ENCODE assay signal across 8 cellular contexts in genomic region chr9:130461218-130461630, GRCh38. TPM values are rescaled to one million over a fixed set of nuclear protein-coding genes. Genes with fewer than 3 reads are reported as not detected.
DNase-seq lines count a peak whose midpoint lies in the region; ATAC-seq, FAIRE-seq and TF ChIP-seq lines count a peak whose summit lies in the region.

No MANE protein-coding gene starts in this region.

- peaks cover 12% of the 10 kb centered on the region for H3K27me3 Mint-ChIP-seq in GM23338 (ENCODE audit: insufficient read depth, low read depth, poor library complexity)
- peaks cover 6% of the 10 kb centered on the region for H3K27me3 Mint-ChIP-seq in activated T-helper 2 cell treated with anti-CD3 and anti-CD28 coated beads, Interferon-gamma antibody, Interleukin-2, Interleukin-4, amounts not matched to agents 10 μg/mL and 5 μg/mL and 100 μg/mL, durations not matched to agents 14 hours and 24 hours and 36 hours (ENCODE audit: low read depth)

- H3K4me1 ChIP-seq in GM23338 (ENCODE audit: insufficient read depth), result no peaks in the 10 kb centered on the region
- peaks cover 0 to 9% (median 0%) of the 10 kb centered on the region in 3 donors for H3K4me1 ChIP-seq in gastroesophageal sphincter
- H3K4me1 ChIP-seq in psoas muscle, result no peaks in the 10 kb centered on the region

- no peak overlapping the region for H3K4me2 ChIP-seq in GM23338

- H3K36me3 ChIP-seq in GM23338 (ENCODE audit: insufficient read depth) (no peaks in the 10 kb centered on the region), gastroesophageal sphincter (peaks cover 0 to 52% of the 10 kb centered on the region in 2 donors), psoas muscle (ENCODE audit: insufficient read depth in 1 of 2, low read depth in 1 of 2) (peaks cover 0 to 6% of the 10 kb centered on the region in 2 donors)

- peaks cover 29% of the 10 kb centered on the region for H3K36me3 Mint-ChIP-seq in GM23338 (ENCODE audit: low read depth)
- no peaks in the 10 kb centered on the region for H3K36me3 Mint-ChIP-seq in activated T-helper 2 cell treated with anti-CD3 and anti-CD28 coated beads, Interferon-gamma antibody, Interleukin-2, Interleukin-4, amounts not matched to agents 10 μg/mL and 5 μg/mL and 100 μg/mL, durations not matched to agents 14 hours and 24 hours and 36 hours (ENCODE audit: low read depth)

- H3K27ac ChIP-seq in GM23338 (ENCODE audit: low read depth) (no peak overlapping the region), gastroesophageal sphincter (no peak overlapping the region), psoas muscle (no peak overlapping the region)

- no peak overlapping the region for H3K4me3 Mint-ChIP-seq in GM23338
- H3K4me3 Mint-ChIP-seq in activated T-helper 2 cell treated with anti-CD3 and anti-CD28 coated beads, Interferon-gamma antibody, Interleukin-2, Interleukin-4, amounts not matched to agents 10 μg/mL and 5 μg/mL and 100 μg/mL, durations not matched to agents 14 hours and 24 hours and 36 hours (ENCODE audit: low read depth), result no peak overlapping the region

- TF ChIP-seq CTCF in GM23338 (conservative IDR thresholded peaks at IDR 0.05; ENCODE audit: low read depth in 2 of 2) (peak; percentile 81 to 98), gastroesophageal sphincter (IDR thresholded peaks at IDR 0.05) (peak in 3 of 4 experiments; percentile 88 to 97 (median 93)), psoas muscle (IDR thresholded peaks at IDR 0.05) (peak; percentile 98)

- peak; percentile 82 for DNase-seq in AG20443 (ENCODE audit: low spot score)
- peak; percentile 82 for DNase-seq in GM23338 (ENCODE audit: low spot score)
- DNase-seq in RCC 7860 (ENCODE audit: low spot score), result peak; percentile 13
- peak; percentile 40 for DNase-seq in activated T-helper 2 cell treated with anti-CD3 and anti-CD28 coated beads, Interferon-gamma antibody, Interleukin-2, Interleukin-4, amounts not matched to agents 10 μg/mL and 5 μg/mL and 100 μg/mL, durations not matched to agents 14 hours and 24 hours and 36 hours (ENCODE audit: low spot score)
- DNase-seq in psoas muscle, result peak; percentile 69 to 83

- H3K9me3 ChIP-seq in gastroesophageal sphincter (no peaks in the 10 kb centered on the region), psoas muscle (no peaks in the 10 kb centered on the region)

- no peak for TF ChIP-seq POLR2A in gastroesophageal sphincter (IDR thresholded peaks at IDR 0.05)

- WGBS in gastroesophageal sphincter (ENCODE audit: low coverage in 1 of 2), 2 donors, result no CpG with 5 or more reads among the region's 22 CpGs
- 19 to 28% (median 24%) methylated on average over 20 to 22 of the region's 22 CpGs for WGBS in psoas muscle, 3 donors

- ATAC-seq in GM23338 (peak; percentile 88), gastroesophageal sphincter (peak; percentile 44), psoas muscle (peak; percentile 57 to 90 (median 74)), GM19023 (IDR thresholded peaks at IDR 0.05; ENCODE audit: unreplicated experiment) (no peak), HG02870 (IDR thresholded peaks at IDR 0.05; ENCODE audit: unreplicated experiment) (no peak)

- no peak overlapping the region for H3K4me3 ChIP-seq in GM23338
- no peak overlapping the region for H3K4me3 ChIP-seq in gastroesophageal sphincter
- no peak overlapping the region for H3K4me3 ChIP-seq in psoas muscle

- H3K4me1 Mint-ChIP-seq in GM23338, result no peaks in the 10 kb centered on the region; the same call in 2 of the 3 replicates
- H3K4me1 Mint-ChIP-seq in activated T-helper 2 cell treated with anti-CD3 and anti-CD28 coated beads, Interferon-gamma antibody, Interleukin-2, Interleukin-4, amounts not matched to agents 10 μg/mL and 5 μg/mL and 100 μg/mL, durations not matched to agents 14 hours and 24 hours and 36 hours (ENCODE audit: low read depth), result no peaks in the 10 kb centered on the region

- H3K27ac Mint-ChIP-seq in GM23338, result no peak overlapping the region
- H3K27ac Mint-ChIP-seq in activated T-helper 2 cell treated with anti-CD3 and anti-CD28 coated beads, Interferon-gamma antibody, Interleukin-2, Interleukin-4, amounts not matched to agents 10 μg/mL and 5 μg/mL and 100 μg/mL, durations not matched to agents 14 hours and 24 hours and 36 hours, result no peak overlapping the region

- no peaks in the 10 kb centered on the region for H3K9me3 Mint-ChIP-seq in GM23338
- no peaks in the 10 kb centered on the region for H3K9me3 Mint-ChIP-seq in activated T-helper 2 cell treated with anti-CD3 and anti-CD28 coated beads, Interferon-gamma antibody, Interleukin-2, Interleukin-4, amounts not matched to agents 10 μg/mL and 5 μg/mL and 100 μg/mL, durations not matched to agents 14 hours and 24 hours and 36 hours

- no peaks in the 10 kb centered on the region for H4K20me1 ChIP-seq in GM23338 (replicated peaks; ENCODE audit: insufficient read depth)

- no peak for FAIRE-seq in RCC 7860 (lab: Jason Lieb, UNC)

- H3K9me2 ChIP-seq in GM23338 (ENCODE audit: insufficient read depth), result no peaks in the 10 kb centered on the region

- no peak overlapping the region for H2AFZ ChIP-seq in GM23338

- no peaks in the 10 kb centered on the region for H3K79me2 ChIP-seq in GM23338 (replicated peaks; ENCODE audit: insufficient read depth)

- intact Hi-C loops in activated T-helper 2 cell treated with anti-CD3 and anti-CD28 coated beads, Interferon-gamma antibody, Interleukin-2, Interleukin-4, amounts not matched to agents 10 μg/mL and 5 μg/mL and 100 μg/mL, durations not matched to agents 14 hours and 24 hours and 36 hours (cut with micrococcal nuclease), result loop anchor here (1.0 kb wide), 1 partner anchor 221 kb away; no protein-coding TSS in a partner anchor
- intact Hi-C loops in psoas muscle (cut with DNase I), result loop anchor here (1.0 to 5.0 kb wide), 3 partner anchors 116 to 223 kb away; partner anchors contain the start of gene FUBP3 (in 1 of the 2)

- no peaks in the 10 kb centered on the region for H3K27me3 ChIP-seq in GM23338 (ENCODE audit: insufficient read depth)
- no peaks in the 10 kb centered on the region for H3K27me3 ChIP-seq in gastroesophageal sphincter
- peaks cover 0 to 4% (median 0%) of the 10 kb centered on the region in 3 donors for H3K27me3 ChIP-seq in psoas muscle (ENCODE audit: insufficient read depth in 3 of 3, low read length in 2 of 3)

- no peaks in the 10 kb centered on the region for H3F3A ChIP-seq in GM23338 (replicated peaks; ENCODE audit: low read depth)

- TF ChIP-seq EP300 in gastroesophageal sphincter (IDR thresholded peaks at IDR 0.05), result no peak

TF ChIP-seq in GM23338, 12 proteins besides CTCF, POLR2A, EP300 and RAD21 (continues in another document):
- TF ChIP-seq ZNF331 (CRISPR knock-in tag; IDR thresholded peaks at IDR 0.05; ENCODE audit: low read depth) (no peak), EZH2phosphoT487 (IDR thresholded peaks at IDR 0.05; ENCODE audit: unreplicated experiment) (no peak), POLR2AphosphoS5 (IDR thresholded peaks at IDR 0.05; ENCODE audit: low read depth) (no peak), JUNB (IDR thresholded peaks at IDR 0.05; ENCODE audit: unreplicated experiment) (no peak), NANOG (IDR thresholded peaks at IDR 0.05; ENCODE audit: borderline replicate concordance) (no peak), STAT1 (IDR thresholded peaks at IDR 0.05; ENCODE audit: unreplicated experiment) (no peak), ETS1 (IDR thresholded peaks at IDR 0.05) (no peak), CREB1 (CRISPR knock-in tag; IDR thresholded peaks at IDR 0.05; ENCODE audit: low read depth) (no peak)
- TF ChIP-seq, protein P1, sequence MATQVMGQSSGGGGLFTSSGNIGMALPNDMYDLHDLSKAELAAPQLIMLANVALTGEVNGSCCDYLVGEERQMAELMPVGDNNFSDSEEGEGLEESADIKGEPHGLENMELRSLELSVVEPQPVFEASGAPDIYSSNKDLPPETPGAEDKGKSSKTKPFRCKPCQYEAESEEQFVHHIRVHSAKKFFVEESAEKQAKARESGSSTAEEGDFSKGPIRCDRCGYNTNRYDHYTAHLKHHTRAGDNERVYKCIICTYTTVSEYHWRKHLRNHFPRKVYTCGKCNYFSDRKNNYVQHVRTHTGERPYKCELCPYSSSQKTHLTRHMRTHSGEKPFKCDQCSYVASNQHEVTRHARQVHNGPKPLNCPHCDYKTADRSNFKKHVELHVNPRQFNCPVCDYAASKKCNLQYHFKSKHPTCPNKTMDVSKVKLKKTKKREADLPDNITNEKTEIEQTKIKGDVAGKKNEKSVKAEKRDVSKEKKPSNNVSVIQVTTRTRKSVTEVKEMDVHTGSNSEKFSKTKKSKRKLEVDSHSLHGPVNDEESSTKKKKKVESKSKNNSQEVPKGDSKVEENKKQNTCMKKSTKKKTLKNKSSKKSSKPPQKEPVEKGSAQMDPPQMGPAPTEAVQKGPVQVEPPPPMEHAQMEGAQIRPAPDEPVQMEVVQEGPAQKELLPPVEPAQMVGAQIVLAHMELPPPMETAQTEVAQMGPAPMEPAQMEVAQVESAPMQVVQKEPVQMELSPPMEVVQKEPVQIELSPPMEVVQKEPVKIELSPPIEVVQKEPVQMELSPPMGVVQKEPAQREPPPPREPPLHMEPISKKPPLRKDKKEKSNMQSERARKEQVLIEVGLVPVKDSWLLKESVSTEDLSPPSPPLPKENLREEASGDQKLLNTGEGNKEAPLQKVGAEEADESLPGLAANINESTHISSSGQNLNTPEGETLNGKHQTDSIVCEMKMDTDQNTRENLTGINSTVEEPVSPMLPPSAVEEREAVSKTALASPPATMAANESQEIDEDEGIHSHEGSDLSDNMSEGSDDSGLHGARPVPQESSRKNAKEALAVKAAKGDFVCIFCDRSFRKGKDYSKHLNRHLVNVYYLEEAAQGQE (IDR thresholded peaks at IDR 0.05; ENCODE audit: unreplicated experiment), result no peak

RNA-seq across cellular contexts. Expression of gene ASS1, which starts 16.5 kb away (rescaled TPM):
- 98.1 and 103 TPM in 2 replicates for total RNA-seq in GM23338 (2014; rRNA removed; shearing (Covaris generic))
- polyA plus RNA-seq in GM23338 (2016; fragmentation: Nextera tagmentation; extraction: Ambion mirVana) (65.8 and 72.5 TPM in 2 replicates), psoas muscle (10 to 100 TPM; 31.0 to 71.5 (median 37.0) TPM)
- 2.4 and 3.2 TPM in 2 replicates for total RNA-seq in activated T-helper 2 cell treated with anti-CD3 and anti-CD28 coated beads, Interferon-gamma antibody, Interleukin-2, Interleukin-4, amounts not matched to agents 10 μg/mL and 5 μg/mL and 100 μg/mL, durations not matched to agents 14 hours and 24 hours and 36 hours
- total RNA-seq in gastroesophageal sphincter (100 to 1,000 TPM in 1 of 4 donors, 10 to 100 TPM in 3; 46.7 to 131 (median 94.4) TPM), psoas muscle (10 to 100 TPM; 36.5 to 74.4 (median 67.9) TPM)

Comparison
In these comparisons a context has a peak if more than half of its experiments do, and no peak if none do; other contexts are left out.
1. DNase-seq: peak in every context shown above with its lines; median percentile 82 in AG20443; 82 in GM23338; 76 in psoas muscle; 40 in activated T-helper 2 cell treated with anti-CD3 and anti-CD28 coated beads, Interferon-gamma antibody, Interleukin-2, Interleukin-4, amounts not matched to agents 10 μg/mL and 5 μg/mL and 100 μg/mL, durations not matched to agents 14 hours and 24 hours and 36 hours; 13 in RCC 7860.
2. ATAC-seq: peak in GM23338 (single experiment), gastroesophageal sphincter (single experiment) and psoas muscle (4 of 4); none in GM19023 (single experiment) and HG02870 (single experiment).
3. Peak in every context shown above with its lines, with median percentiles within 50 percentile points of each other: CTCF ChIP-seq.